In the genomic region with DNA sequence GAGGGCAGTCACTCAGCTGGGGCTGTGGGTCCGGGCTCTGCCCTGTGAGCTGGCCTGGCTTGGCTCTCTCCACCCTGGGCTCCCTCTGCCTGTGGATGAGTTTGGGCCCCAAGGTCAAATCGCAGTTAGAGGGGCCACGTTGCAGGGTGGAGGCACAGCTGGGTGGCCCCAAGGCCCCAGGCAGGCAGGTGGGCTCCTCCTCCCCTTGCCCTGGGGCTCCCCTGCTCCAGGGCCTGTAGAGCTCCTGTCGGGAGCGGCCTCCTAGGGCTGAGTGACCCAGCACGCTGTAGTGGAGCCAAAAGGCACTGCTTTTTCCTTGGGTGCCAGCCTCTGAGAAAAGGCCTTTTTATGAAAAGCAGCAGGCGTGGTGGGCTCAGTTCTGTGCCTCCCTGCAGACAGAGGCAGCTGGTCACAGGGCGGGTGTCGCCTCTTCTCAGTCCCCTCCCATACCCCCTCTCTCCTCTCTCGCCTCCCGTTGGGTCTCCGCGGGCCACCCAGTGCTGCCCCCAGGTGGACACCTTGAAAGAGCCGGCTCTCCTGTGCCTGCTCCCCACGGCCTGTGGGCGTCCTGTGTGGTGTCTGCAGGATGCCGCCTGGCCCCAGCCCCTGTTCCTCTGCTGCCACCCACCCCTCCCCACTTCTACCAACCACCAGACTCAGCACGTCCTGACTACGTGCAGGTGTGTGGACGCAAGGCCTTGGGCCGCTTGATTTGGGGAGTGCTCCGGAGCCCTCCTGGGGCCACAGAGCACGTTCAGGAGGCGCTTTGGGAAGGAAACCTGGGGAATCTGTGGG, we compare ENCODE assay signal across 1 cellular context.
A peak's percentile ranks its signal among the peaks of the same experiment; 100 is the strongest.
TF ChIP-seq lines count a peak whose summit lies in the region.

No MANE protein-coding gene starts in this region.

TF ChIP-seq in HepG2, 621 proteins besides CTCF, POLR2A, EP300 and RAD21 (continued from another document and continues in another):
- TF ChIP-seq FOXP4 (CRISPR knock-in tag; IDR thresholded peaks at IDR 0.05), result peak; percentile 33; the same call in 1 of the 2 replicates
- TF ChIP-seq CBFB (CRISPR knock-in tag; IDR thresholded peaks at IDR 0.05), result 0 out of 2 replicates have a peak, but pooled peaks have one; percentile 42
- TF ChIP-seq, protein P1, sequence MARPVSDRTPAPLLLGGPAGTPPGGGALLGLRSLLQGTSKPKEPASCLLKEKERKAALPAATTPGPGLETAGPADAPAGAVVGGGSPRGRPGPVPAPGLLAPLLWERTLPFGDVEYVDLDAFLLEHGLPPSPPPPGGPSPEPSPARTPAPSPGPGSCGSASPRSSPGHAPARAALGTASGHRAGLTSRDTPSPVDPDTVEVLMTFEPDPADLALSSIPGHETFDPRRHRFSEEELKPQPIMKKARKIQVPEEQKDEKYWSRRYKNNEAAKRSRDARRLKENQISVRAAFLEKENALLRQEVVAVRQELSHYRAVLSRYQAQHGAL (CRISPR knock-in tag; IDR thresholded peaks at IDR 0.05; ENCODE audit: not compliant biosample characterization), result no peak
- TF ChIP-seq GFI1 (CRISPR knock-in tag; IDR thresholded peaks at IDR 0.05; ENCODE audit: borderline replicate concordance), result no peak
- no peak for TF ChIP-seq ZNF282 (IDR thresholded peaks at IDR 0.05; ENCODE audit: partially characterized antibody)
- peak; percentile 42; the same call in 1 of the 2 replicates for TF ChIP-seq ELF1 (CRISPR knock-in tag; IDR thresholded peaks at IDR 0.05)
- TF ChIP-seq, protein P2, sequence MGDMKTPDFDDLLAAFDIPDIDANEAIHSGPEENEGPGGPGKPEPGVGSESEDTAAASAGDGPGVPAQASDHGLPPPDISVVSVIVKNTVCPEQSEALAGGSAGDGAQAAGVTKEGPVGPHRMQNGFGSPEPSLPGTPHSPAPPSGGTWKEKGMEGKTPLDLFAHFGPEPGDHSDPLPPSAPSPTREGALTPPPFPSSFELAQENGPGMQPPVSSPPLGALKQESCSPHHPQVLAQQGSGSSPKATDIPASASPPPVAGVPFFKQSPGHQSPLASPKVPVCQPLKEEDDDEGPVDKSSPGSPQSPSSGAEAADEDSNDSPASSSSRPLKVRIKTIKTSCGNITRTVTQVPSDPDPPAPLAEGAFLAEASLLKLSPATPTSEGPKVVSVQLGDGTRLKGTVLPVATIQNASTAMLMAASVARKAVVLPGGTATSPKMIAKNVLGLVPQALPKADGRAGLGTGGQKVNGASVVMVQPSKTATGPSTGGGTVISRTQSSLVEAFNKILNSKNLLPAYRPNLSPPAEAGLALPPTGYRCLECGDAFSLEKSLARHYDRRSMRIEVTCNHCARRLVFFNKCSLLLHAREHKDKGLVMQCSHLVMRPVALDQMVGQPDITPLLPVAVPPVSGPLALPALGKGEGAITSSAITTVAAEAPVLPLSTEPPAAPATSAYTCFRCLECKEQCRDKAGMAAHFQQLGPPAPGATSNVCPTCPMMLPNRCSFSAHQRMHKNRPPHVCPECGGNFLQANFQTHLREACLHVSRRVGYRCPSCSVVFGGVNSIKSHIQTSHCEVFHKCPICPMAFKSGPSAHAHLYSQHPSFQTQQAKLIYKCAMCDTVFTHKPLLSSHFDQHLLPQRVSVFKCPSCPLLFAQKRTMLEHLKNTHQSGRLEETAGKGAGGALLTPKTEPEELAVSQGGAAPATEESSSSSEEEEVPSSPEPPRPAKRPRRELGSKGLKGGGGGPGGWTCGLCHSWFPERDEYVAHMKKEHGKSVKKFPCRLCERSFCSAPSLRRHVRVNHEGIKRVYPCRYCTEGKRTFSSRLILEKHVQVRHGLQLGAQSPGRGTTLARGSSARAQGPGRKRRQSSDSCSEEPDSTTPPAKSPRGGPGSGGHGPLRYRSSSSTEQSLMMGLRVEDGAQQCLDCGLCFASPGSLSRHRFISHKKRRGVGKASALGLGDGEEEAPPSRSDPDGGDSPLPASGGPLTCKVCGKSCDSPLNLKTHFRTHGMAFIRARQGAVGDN (CRISPR knock-in tag; IDR thresholded peaks at IDR 0.05), result peak; percentile 73
- no peak for TF ChIP-seq PHF21A (CRISPR knock-in tag; IDR thresholded peaks at IDR 0.05)
- TF ChIP-seq TOE1 (CRISPR knock-in tag; IDR thresholded peaks at IDR 0.05), result no peak
- no peak for TF ChIP-seq ZNF7 (CRISPR knock-in tag; IDR thresholded peaks at IDR 0.05)
- no peak for TF ChIP-seq ZSCAN30 (CRISPR knock-in tag; IDR thresholded peaks at IDR 0.05)
- peak; percentile 10 for TF ChIP-seq HNRNPLL (IDR thresholded peaks at IDR 0.05; ENCODE audit: low read depth, low read length, poor library complexity, severe bottlenecking)
- TF ChIP-seq HNF1A (IDR thresholded peaks at IDR 0.05; ENCODE audit: low read depth), result no peak
- TF ChIP-seq HNF1A (CRISPR knock-in tag; IDR thresholded peaks at IDR 0.05; ENCODE audit: borderline replicate concordance), result no peak
- no peak for TF ChIP-seq YY1 (IDR thresholded peaks at IDR 0.05; ENCODE audit: insufficient read depth, insufficient replicate concordance, low read depth, low read length)
- no peak for TF ChIP-seq SIN3B (IDR thresholded peaks at IDR 0.05; ENCODE audit: low read length)
- peak; percentile 29; the same call in 1 of the 2 replicates for TF ChIP-seq NFKB2 (CRISPR knock-in tag; IDR thresholded peaks at IDR 0.05; ENCODE audit: borderline replicate concordance)
- TF ChIP-seq ISL2 (CRISPR knock-in tag; IDR thresholded peaks at IDR 0.05), result no peak
- TF ChIP-seq KMT2A (CRISPR knock-in tag; IDR thresholded peaks at IDR 0.05), result 0 out of 2 replicates have a peak, but pooled peaks have one; percentile 50
- TF ChIP-seq NPAS2 (CRISPR knock-in tag; IDR thresholded peaks at IDR 0.05; ENCODE audit: borderline replicate concordance), result no peak
- TF ChIP-seq ZNF503 (CRISPR knock-in tag; IDR thresholded peaks at IDR 0.05), result no peak
- no peak for TF ChIP-seq SMARCC2 (IDR thresholded peaks at IDR 0.05)
- TF ChIP-seq, protein P3, sequence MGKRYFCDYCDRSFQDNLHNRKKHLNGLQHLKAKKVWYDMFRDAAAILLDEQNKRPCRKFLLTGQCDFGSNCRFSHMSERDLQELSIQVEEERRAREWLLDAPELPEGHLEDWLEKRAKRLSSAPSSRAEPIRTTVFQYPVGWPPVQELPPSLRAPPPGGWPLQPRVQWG (CRISPR knock-in tag; IDR thresholded peaks at IDR 0.05; ENCODE audit: borderline replicate concordance, low read depth), result no peak
- TF ChIP-seq KDM4B (CRISPR knock-in tag; IDR thresholded peaks at IDR 0.05), result no peak
- no peak for TF ChIP-seq NFE2L2 (IDR thresholded peaks at IDR 0.05; ENCODE audit: low read length)
- TF ChIP-seq, protein P4, sequence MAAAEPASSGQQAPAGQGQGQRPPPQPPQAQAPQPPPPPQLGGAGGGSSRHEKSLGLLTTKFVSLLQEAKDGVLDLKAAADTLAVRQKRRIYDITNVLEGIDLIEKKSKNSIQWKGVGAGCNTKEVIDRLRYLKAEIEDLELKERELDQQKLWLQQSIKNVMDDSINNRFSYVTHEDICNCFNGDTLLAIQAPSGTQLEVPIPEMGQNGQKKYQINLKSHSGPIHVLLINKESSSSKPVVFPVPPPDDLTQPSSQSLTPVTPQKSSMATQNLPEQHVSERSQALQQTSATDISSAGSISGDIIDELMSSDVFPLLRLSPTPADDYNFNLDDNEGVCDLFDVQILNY (CRISPR knock-in tag; conservative IDR thresholded peaks at IDR 0.05), result no peak
- no peak for TF ChIP-seq ZNF441 (CRISPR knock-in tag; IDR thresholded peaks at IDR 0.05; ENCODE audit: borderline replicate concordance)
- TF ChIP-seq, protein P5, sequence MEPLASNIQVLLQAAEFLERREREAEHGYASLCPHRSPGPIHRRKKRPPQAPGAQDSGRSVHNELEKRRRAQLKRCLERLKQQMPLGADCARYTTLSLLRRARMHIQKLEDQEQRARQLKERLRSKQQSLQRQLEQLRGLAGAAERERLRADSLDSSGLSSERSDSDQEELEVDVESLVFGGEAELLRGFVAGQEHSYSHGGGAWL (CRISPR knock-in tag; IDR thresholded peaks at IDR 0.05), result no peak
- TF ChIP-seq ZNF567 (CRISPR knock-in tag; IDR thresholded peaks at IDR 0.05; ENCODE audit: borderline replicate concordance), result no peak
- TF ChIP-seq, protein P6, sequence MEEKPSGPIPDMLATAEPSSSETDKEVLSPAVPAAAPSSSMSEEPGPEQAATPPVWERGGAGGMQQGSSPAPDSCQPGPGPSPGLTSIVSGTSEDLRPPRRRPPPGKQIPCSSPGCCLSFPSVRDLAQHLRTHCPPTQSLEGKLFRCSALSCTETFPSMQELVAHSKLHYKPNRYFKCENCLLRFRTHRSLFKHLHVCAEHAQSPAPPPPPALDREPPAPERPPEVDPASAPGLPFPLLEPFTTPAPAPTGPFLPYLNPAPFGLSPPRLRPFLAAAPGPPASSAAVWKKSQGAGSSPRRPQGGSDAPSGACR (CRISPR knock-in tag; IDR thresholded peaks at IDR 0.05), result no peak
- TF ChIP-seq, protein P7, sequence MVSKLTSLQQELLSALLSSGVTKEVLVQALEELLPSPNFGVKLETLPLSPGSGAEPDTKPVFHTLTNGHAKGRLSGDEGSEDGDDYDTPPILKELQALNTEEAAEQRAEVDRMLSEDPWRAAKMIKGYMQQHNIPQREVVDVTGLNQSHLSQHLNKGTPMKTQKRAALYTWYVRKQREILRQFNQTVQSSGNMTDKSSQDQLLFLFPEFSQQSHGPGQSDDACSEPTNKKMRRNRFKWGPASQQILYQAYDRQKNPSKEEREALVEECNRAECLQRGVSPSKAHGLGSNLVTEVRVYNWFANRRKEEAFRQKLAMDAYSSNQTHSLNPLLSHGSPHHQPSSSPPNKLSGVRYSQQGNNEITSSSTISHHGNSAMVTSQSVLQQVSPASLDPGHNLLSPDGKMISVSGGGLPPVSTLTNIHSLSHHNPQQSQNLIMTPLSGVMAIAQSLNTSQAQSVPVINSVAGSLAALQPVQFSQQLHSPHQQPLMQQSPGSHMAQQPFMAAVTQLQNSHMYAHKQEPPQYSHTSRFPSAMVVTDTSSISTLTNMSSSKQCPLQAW (CRISPR knock-in tag; IDR thresholded peaks at IDR 0.05), result no peak
- TF ChIP-seq ZNF263 (CRISPR knock-in tag; IDR thresholded peaks at IDR 0.05), result no peak
- no peak for TF ChIP-seq ZBTB1 (CRISPR knock-in tag; IDR thresholded peaks at IDR 0.05; ENCODE audit: borderline replicate concordance)
- TF ChIP-seq U2AF2 (IDR thresholded peaks at IDR 0.05; ENCODE audit: low read depth, low read length), result no peak
- no peak for TF ChIP-seq ZNF343 (CRISPR knock-in tag; IDR thresholded peaks at IDR 0.05)
- TF ChIP-seq, protein P8, sequence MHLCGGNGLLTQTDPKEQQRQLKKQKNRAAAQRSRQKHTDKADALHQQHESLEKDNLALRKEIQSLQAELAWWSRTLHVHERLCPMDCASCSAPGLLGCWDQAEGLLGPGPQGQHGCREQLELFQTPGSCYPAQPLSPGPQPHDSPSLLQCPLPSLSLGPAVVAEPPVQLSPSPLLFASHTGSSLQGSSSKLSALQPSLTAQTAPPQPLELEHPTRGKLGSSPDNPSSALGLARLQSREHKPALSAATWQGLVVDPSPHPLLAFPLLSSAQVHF (CRISPR knock-in tag; IDR thresholded peaks at IDR 0.05), result no peak
- TF ChIP-seq CEBPG (CRISPR knock-in tag; IDR thresholded peaks at IDR 0.05), result no peak
- TF ChIP-seq ZNF431 (CRISPR knock-in tag; IDR thresholded peaks at IDR 0.05; ENCODE audit: borderline replicate concordance, low read depth), result no peak
- TF ChIP-seq ZNF883 (CRISPR knock-in tag; IDR thresholded peaks at IDR 0.05; ENCODE audit: not compliant biosample characterization), result no peak
- TF ChIP-seq ZNF292 (CRISPR knock-in tag; IDR thresholded peaks at IDR 0.05; ENCODE audit: borderline replicate concordance, low read depth), result peak; percentile 36; the same call in 1 of the 2 replicates
